1 cellular context compared by ENCODE assay signal in genomic region chr5:94544031-94544650, GRCh38.
TF ChIP-seq lines count a peak whose summit lies in the region.

No MANE protein-coding gene starts in this region.

TF ChIP-seq in HepG2, 621 proteins besides CTCF, POLR2A, EP300 and RAD21 (continued from another document):
- TF ChIP-seq KIAA2018 (CRISPR knock-in tag; IDR thresholded peaks at IDR 0.05; ENCODE audit: borderline replicate concordance) = no peak
- no peak for TF ChIP-seq AKNA (CRISPR knock-in tag; IDR thresholded peaks at IDR 0.05; ENCODE audit: borderline replicate concordance)
- TF ChIP-seq ESRRA (CRISPR knock-in tag; IDR thresholded peaks at IDR 0.05; ENCODE audit: low read depth) = no peak
- no peak for TF ChIP-seq RBFOX2 (IDR thresholded peaks at IDR 0.05; ENCODE audit: low read depth, low read length)
- TF ChIP-seq ZSCAN30 (CRISPR knock-in tag; IDR thresholded peaks at IDR 0.05) = no peak
- no peak for TF ChIP-seq ZNF282 (IDR thresholded peaks at IDR 0.05; ENCODE audit: partially characterized antibody)
- no peak for TF ChIP-seq PAF1 (CRISPR knock-in tag; IDR thresholded peaks at IDR 0.05)
- TF ChIP-seq GMEB2 (CRISPR knock-in tag; IDR thresholded peaks at IDR 0.05; ENCODE audit: low read depth) = no peak
- no peak for TF ChIP-seq PHF21A (CRISPR knock-in tag; IDR thresholded peaks at IDR 0.05)
TF ChIP-seq in HepG2: peak in this region for 0.
